In the genomic region with DNA sequence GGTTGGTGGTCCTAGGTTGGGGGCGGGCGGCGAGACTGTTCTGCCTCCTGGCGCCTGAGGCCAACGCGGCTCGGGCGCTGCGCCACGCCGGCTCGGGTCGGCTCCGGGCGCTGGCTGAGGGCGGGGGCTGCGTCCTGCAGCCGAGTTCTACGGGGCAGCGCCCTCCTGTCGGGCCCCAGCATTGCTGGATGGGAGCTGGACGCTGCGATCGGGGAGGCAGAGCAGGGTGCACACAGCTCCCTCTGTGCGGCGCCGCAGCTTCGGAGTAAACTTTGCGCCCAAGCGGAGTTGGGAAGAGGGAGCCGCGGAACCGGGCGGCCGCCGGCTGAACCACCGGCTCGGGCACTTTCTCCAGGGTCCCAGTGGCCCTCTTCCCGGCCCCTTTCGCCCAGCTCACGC, we compare ENCODE assay signal across 8 cellular contexts. TPM values are rescaled to one million over a fixed set of nuclear protein-coding genes. Genes with fewer than 3 reads are reported as not detected.
DNase-seq lines count a peak whose midpoint lies in the region; ATAC-seq and TF ChIP-seq lines count a peak whose summit lies in the region.

No MANE protein-coding gene starts in this region.

- H3K36me3 ChIP-seq in ACC112 (ENCODE audit: insufficient read depth, low read length) = no peaks in the 10 kb centered on the region
- H3K36me3 ChIP-seq in mesendoderm (ENCODE audit: control insufficient read depth, insufficient read depth, low read length) = no peaks in the 10 kb centered on the region
- H3K36me3 ChIP-seq in OCI-LY7 (ENCODE audit: insufficient read depth, low read length) = no peaks in the 10 kb centered on the region

- H2BK5ac ChIP-seq in mesendoderm (ENCODE audit: low read length) = no peak overlapping the region

- peak overlapping the region; percentile 58 for H3K9ac ChIP-seq in mesendoderm (ENCODE audit: low read length)

- H3K79me1 ChIP-seq in mesendoderm (ENCODE audit: low read length) = no peaks in the 10 kb centered on the region

- H3K4me2 ChIP-seq in mesendoderm (ENCODE audit: low read length) = peak overlapping the region; percentile 58
- no peak overlapping the region for H3K4me2 ChIP-seq in OCI-LY7 (ENCODE audit: low read length)

- no TSS peak for BruUV-seq in OCI-LY7 (replicated peaks; lab: Mats Ljungman, UMichigan)

- no peak overlapping the region for H2AK5ac ChIP-seq in mesendoderm (ENCODE audit: low read length)

- H3K9me3 ChIP-seq in OCI-LY7 (ENCODE audit: low read length) = no peaks in the 10 kb centered on the region

- POLR2A ChIA-PET in OCI-LY7 (lab: Charles Lee) = no interaction called here

- CTCF ChIA-PET in OCI-LY7 (lab: Charles Lee; ENCODE audit: unreplicated experiment) = no interaction called here

- H3K4me3 ChIP-seq in ACC112 (ENCODE audit: low read depth, low read length) (peak overlapping the region; percentile 72), mesendoderm (ENCODE audit: low read length) (peak overlapping the region; percentile 32), OCI-LY7 (ENCODE audit: low read depth, low read length, poor library complexity, severe bottlenecking) (no peak overlapping the region)

- H3K27ac ChIP-seq in ACC112 (ENCODE audit: low read depth, low read length) (no peak overlapping the region), mesendoderm (ENCODE audit: low read depth, low read length) (no peak overlapping the region), OCI-LY7 (ENCODE audit: low read depth, low read length, poor library complexity, severe bottlenecking) (no peak overlapping the region)

- TF ChIP-seq CTCF in OCI-LY7 (conservative IDR thresholded peaks at IDR 0.05; ENCODE audit: low read length) = no peak

- ATAC-seq in HG03432 (IDR thresholded peaks at IDR 0.05; ENCODE audit: unreplicated experiment) = peak; percentile 15

- H2AFZ ChIP-seq in ACC112 (ENCODE audit: low read length, unreplicated experiment) = no peak overlapping the region
- no peak overlapping the region for H2AFZ ChIP-seq in OCI-LY7 (ENCODE audit: low read length)

- no peak overlapping the region for H4K5ac ChIP-seq in mesendoderm (ENCODE audit: low read length)

- no peak overlapping the region for H3K4ac ChIP-seq in mesendoderm (ENCODE audit: low read depth, low read length)

- WGBS in mesendoderm (ENCODE audit: extremely low coverage, insufficient coverage, low lambda C conversion rate) = no CpG with 5 or more reads among the region's 41 CpGs

- H3K79me2 ChIP-seq in ACC112 (ENCODE audit: control insufficient read depth, insufficient read depth, low read length, unreplicated experiment) (no peaks in the 10 kb centered on the region), mesendoderm (ENCODE audit: control insufficient read depth, insufficient read depth, low read length) (no peaks in the 10 kb centered on the region), OCI-LY7 (ENCODE audit: insufficient read depth, low read depth, low read length) (no peaks in the 10 kb centered on the region)

- H3K18ac ChIP-seq in mesendoderm (ENCODE audit: low read length) = no peak overlapping the region

- peaks cover 9% of the 10 kb centered on the region for H3K4me1 ChIP-seq in ACC112 (ENCODE audit: control insufficient read depth, insufficient read depth, low read length, unreplicated experiment)
- peaks cover 7% of the 10 kb centered on the region for H3K4me1 ChIP-seq in mesendoderm (ENCODE audit: control insufficient read depth, low read depth, low read length)
- H3K4me1 ChIP-seq in OCI-LY7 (ENCODE audit: insufficient read depth, low read length, poor library complexity, severe bottlenecking) = no peaks in the 10 kb centered on the region

- no peak overlapping the region for H3K23ac ChIP-seq in mesendoderm (ENCODE audit: low read length)

- no peak overlapping the region for H2BK120ac ChIP-seq in mesendoderm (ENCODE audit: low read depth, low read length)

- no peak overlapping the region for H4K8ac ChIP-seq in mesendoderm (ENCODE audit: low read depth, low read length)

- intact Hi-C loops in OCI-LY7 (cut with micrococcal nuclease; ENCODE audit: unreplicated experiment) = no loop called here

- no peaks in the 10 kb centered on the region for H3K9me2 ChIP-seq in OCI-LY7 (ENCODE audit: insufficient read depth, low read length)

- DNase-seq in dermis blood vessel endothelial cell = peak; percentile 39
- peak; percentile 71 for DNase-seq in mesendoderm
- no peak for DNase-seq in mucosa of gallbladder (ENCODE audit: low spot score)
- no peak for DNase-seq in OCI-LY7 (ENCODE audit: low spot score)
- no peak for DNase-seq in midbrain (lab: John Stamatoyannopoulos, UW)
- DNase-seq in NCI-H2196 (lab: John Stamatoyannopoulos, UW; ENCODE audit: unreplicated experiment) = no peak

- peaks cover 98% of the 10 kb centered on the region for H3K27me3 ChIP-seq in ACC112 (ENCODE audit: insufficient read depth, low read length)
- peaks cover 59% of the 10 kb centered on the region for H3K27me3 ChIP-seq in mesendoderm (ENCODE audit: insufficient read depth, low read length, poor library complexity)

- H2BK15ac ChIP-seq in mesendoderm (replicated peaks; ENCODE audit: low read depth) = no peak overlapping the region

- no peaks in the 10 kb centered on the region for H4K20me1 ChIP-seq in OCI-LY7 (ENCODE audit: insufficient read depth, low read length)

- peak overlapping the region; percentile 83 for H3K56ac ChIP-seq in mesendoderm (ENCODE audit: low read length)

RNA-seq across cellular contexts. Expression of a gene that starts 0.5 kb away (rescaled TPM):
- total RNA-seq in dermis blood vessel endothelial cell (0.33 TPM in 1 of 2 replicates, not detected in the other), mucosa of gallbladder (16.7 TPM), OCI-LY7 (2022) (not detected in 2 replicates)
- 0.25 TPM for polyA plus RNA-seq in mesendoderm (2013, experiment 1 of 2)
- polyA plus RNA-seq in mesendoderm (2013, experiment 2 of 2) = 0.14 TPM
- 0.13 TPM in 1 of 2 replicates, not detected in the other for total RNA-seq in OCI-LY7 (2014; rRNA removed; shearing (Covaris generic))

RNA-seq across cellular contexts. Expression of a gene that starts 53.0 kb away (rescaled TPM):
- total RNA-seq in dermis blood vessel endothelial cell = 38.6 and 74.9 TPM in 2 replicates
- 6.2 TPM for polyA plus RNA-seq in mesendoderm (2013, experiment 1 of 2)
- 5.8 TPM for polyA plus RNA-seq in mesendoderm (2013, experiment 2 of 2)
- total RNA-seq in mucosa of gallbladder = 28.8 TPM
- total RNA-seq in OCI-LY7 (2014; rRNA removed; shearing (Covaris generic)) = not detected in 2 replicates
- total RNA-seq in OCI-LY7 (2022) = not detected in 2 replicates

Comparison
In these comparisons a context has a peak if more than half of its experiments do, and no peak if none do; other contexts are left out.
1. DNase-seq: peak in dermis blood vessel endothelial cell (single experiment) and mesendoderm (single experiment); none in mucosa of gallbladder (single experiment), OCI-LY7 (single experiment), midbrain (single experiment) and NCI-H2196 (single experiment).
2. RNA of a gene that starts 0.5 kb away (total RNA-seq): 16.7 TPM in mucosa of gallbladder (single experiment); 0.13 TPM in OCI-LY7 and 0.33 TPM in dermis blood vessel endothelial cell; every median in the first group is over 10 times any median in the second.
3. RNA of a gene that starts 53.0 kb away (total RNA-seq): 38.6 to 74.9 TPM in dermis blood vessel endothelial cell and 28.8 TPM in mucosa of gallbladder (single experiment); not detected in OCI-LY7; every median in the first group is over 10 times any median in the second.